ENCODE assay signal across 18 cellular contexts in the genomic region with DNA sequence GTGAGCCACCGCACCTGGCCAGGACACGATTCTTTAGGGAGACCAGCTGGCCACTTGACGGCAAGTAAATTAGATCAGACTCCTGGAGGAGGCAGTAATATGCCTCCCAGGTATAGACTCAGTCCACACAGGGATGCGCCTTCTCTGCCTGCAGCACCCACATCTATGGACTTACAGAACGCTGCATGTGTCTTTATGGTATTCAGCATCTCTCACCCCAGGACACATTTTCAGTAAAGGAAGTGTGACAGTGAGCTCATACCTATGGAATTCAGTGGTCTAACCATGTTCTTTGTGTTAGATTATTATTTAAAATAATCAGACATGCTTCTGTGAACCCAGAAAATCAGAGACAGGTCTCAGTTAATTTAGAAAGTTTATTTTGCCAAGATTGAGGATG. TPM values are rescaled to one million over a fixed set of nuclear protein-coding genes. Genes with fewer than 3 reads are reported as not detected.
DNase-seq lines count a peak whose midpoint lies in the region; ATAC-seq, FAIRE-seq and TF ChIP-seq lines count a peak whose summit lies in the region.
"Had no signal": no experiment of that assay in that cellular context is flagged by ENCODE, and none has a peak within 500 bp of the region (broad histone marks: within the 10 kb centered on the region; RNA-seq: fewer than 3 reads in every experiment).

No MANE protein-coding gene starts in this region.

- 73 to 84% methylated on average over 5 of the region's 5 CpGs for WGBS in GM23248 (ENCODE audit: low coverage in 1 of 2, low lambda C conversion rate in 2 of 2, missing lambda C conversion rate in 2 of 2), 2 experiments

- H3K4me3 ChIP-seq in GM23248 (no peak overlapping the region), fibroblast of lung (replicated peaks in 1 of 4; ENCODE audit: control extremely low read depth in 1 of 4, insufficient read depth in 1 of 4, low read depth in 3 of 4, low read length in 4 of 4) (no peak overlapping the region), osteoblast (ENCODE audit: insufficient read depth, low read length) (no peak overlapping the region), left ventricle myocardium inferior (no peak overlapping the region)
- H3K4me3 ChIP-seq: BLaER1 treated with 17β-estradiol and CSF1 and Interleukin-3, amounts not matched to agents 10 nM and 100 nM; SK-N-MC; thoracic aorta had no signal

- H3K9me2 ChIP-seq in GM23248 (ENCODE audit: insufficient read depth) = no peaks in the 10 kb centered on the region

- H3K9me3 Mint-ChIP-seq in glutamatergic neuron (ENCODE audit: unreplicated experiment) = peaks cover 3% of the 10 kb centered on the region
- H3K9me3 Mint-ChIP-seq: activated naive CD4-positive, alpha-beta T cell treated with anti-CD3 and anti-CD28 coated beads, Interleukin-2, amount 10 ng/mL, durations not matched to agents 7 days and 5 days had no signal

- H3K27me3 Mint-ChIP-seq in glutamatergic neuron (ENCODE audit: unreplicated experiment) = peaks cover 3% of the 10 kb centered on the region
- H3K27me3 Mint-ChIP-seq: activated CD8-positive, alpha-beta memory T cell treated with anti-CD3 and anti-CD28 coated beads, Interleukin-2, amount 10 ng/mL, durations not matched to agents 7 days and 5 days had no signal

- H3K4me1 ChIP-seq in GM23248 (ENCODE audit: insufficient read depth) (peaks cover 12% of the 10 kb centered on the region), fibroblast of lung (ENCODE audit: control insufficient read depth, extremely low read depth, insufficient read depth, low read length) (peaks cover 6% of the 10 kb centered on the region), osteoblast (ENCODE audit: insufficient read depth, low read length) (peaks cover 18% of the 10 kb centered on the region), left ventricle myocardium inferior (peaks cover 20% of the 10 kb centered on the region)

- H3K9me3 ChIP-seq in GM23248 (ENCODE audit: low read depth) (no peaks in the 10 kb centered on the region), fibroblast of lung (ENCODE audit: control insufficient read depth, insufficient read depth, low read depth, low read length) (no peaks in the 10 kb centered on the region), osteoblast (ENCODE audit: low read depth, low read length) (no peaks in the 10 kb centered on the region), left ventricle myocardium inferior (replicated peaks) (no peaks in the 10 kb centered on the region)
- H3K9me3 ChIP-seq: thoracic aorta had no signal

- H3K79me2 ChIP-seq in GM23248 (ENCODE audit: insufficient read depth) = no peaks in the 10 kb centered on the region
- no peaks in the 10 kb centered on the region for H3K79me2 ChIP-seq in fibroblast of lung (ENCODE audit: control insufficient read depth, insufficient read depth, low read length)
- no peaks in the 10 kb centered on the region for H3K79me2 ChIP-seq in osteoblast (ENCODE audit: insufficient read depth, low read length)

- no peaks in the 10 kb centered on the region for H3K27me3 ChIP-seq in GM23248 (replicated peaks; ENCODE audit: insufficient read depth)
- no peaks in the 10 kb centered on the region for H3K27me3 ChIP-seq in fibroblast of lung (ENCODE audit: control insufficient read depth, insufficient read depth, low read length)
- no peaks in the 10 kb centered on the region for H3K27me3 ChIP-seq in osteoblast (ENCODE audit: insufficient read depth, low read length)
- H3K27me3 ChIP-seq in left ventricle myocardium inferior (ENCODE audit: low read depth) = no peaks in the 10 kb centered on the region
- H3K27me3 ChIP-seq: BLaER1 treated with 17β-estradiol and CSF1 and Interleukin-3, amounts not matched to agents 10 nM and 100 nM had no signal

- in situ Hi-C loops in GM23248 (cut with MboI) = no loop called here

- intact Hi-C loops in left ventricle myocardium inferior (cut with micrococcal nuclease) = no loop called here

- peak; percentile 33 for DNase-seq in GM23248
- peak; percentile 65 for DNase-seq in RCC 7860 (ENCODE audit: low spot score)
- peak; percentile 16 to 69 for DNase-seq in fibroblast of lung (ENCODE audit: low read depth in 2 of 2)
- DNase-seq in osteoblast (ENCODE audit: insufficient read length, low spot score, missing footprints) = no peak
- DNase-seq in pons (ENCODE audit: low spot score) = no peak
- DNase-seq in glutamatergic neuron = no peak
- DNase-seq in left ventricle myocardium inferior = no peak
- DNase-seq: activated CD8-positive, alpha-beta memory T cell treated with anti-CD3 and anti-CD28 coated beads, Interleukin-2, amount 10 ng/mL, durations not matched to agents 7 days and 5 days; activated naive CD4-positive, alpha-beta T cell treated with anti-CD3 and anti-CD28 coated beads, Interleukin-2, amount 10 ng/mL, durations not matched to agents 7 days and 5 days; effector memory CD4-positive, alpha-beta T cell; foreskin melanocyte; NCI-H1105 had no signal

- no peak for FAIRE-seq in RCC 7860 (lab: Jason Lieb, UNC)
- FAIRE-seq: GM12892 had no signal

- no peaks in the 10 kb centered on the region for H3K36me3 ChIP-seq in GM23248 (ENCODE audit: low read depth)
- H3K36me3 ChIP-seq in fibroblast of lung (ENCODE audit: control insufficient read depth, insufficient read depth, low read length) = no peaks in the 10 kb centered on the region
- no peaks in the 10 kb centered on the region for H3K36me3 ChIP-seq in osteoblast (ENCODE audit: insufficient read depth, low read length)
- H3K36me3 ChIP-seq in left ventricle myocardium inferior = no peaks in the 10 kb centered on the region
- H3K36me3 ChIP-seq: BLaER1 treated with 17β-estradiol and CSF1 and Interleukin-3, amounts not matched to agents 10 nM and 100 nM; thoracic aorta had no signal

- no peak overlapping the region for H3K4me3 Mint-ChIP-seq in glutamatergic neuron (ENCODE audit: unreplicated experiment)
- H3K4me3 Mint-ChIP-seq: activated CD8-positive, alpha-beta memory T cell treated with anti-CD3 and anti-CD28 coated beads, Interleukin-2, amount 10 ng/mL, durations not matched to agents 7 days and 5 days; activated naive CD4-positive, alpha-beta T cell treated with anti-CD3 and anti-CD28 coated beads, Interleukin-2, amount 10 ng/mL, durations not matched to agents 7 days and 5 days; WTC11 had no signal

- H3K27ac Mint-ChIP-seq in glutamatergic neuron (ENCODE audit: unreplicated experiment) = no peak overlapping the region
- H3K27ac Mint-ChIP-seq: activated CD8-positive, alpha-beta memory T cell treated with anti-CD3 and anti-CD28 coated beads, Interleukin-2, amount 10 ng/mL, durations not matched to agents 7 days and 5 days; WTC11 had no signal

- H3K4me2 ChIP-seq in GM23248 (ENCODE audit: unreplicated experiment) (no peak overlapping the region), fibroblast of lung (ENCODE audit: extremely low read depth, insufficient read depth, low read length) (peak overlapping the region; percentile 3), osteoblast (ENCODE audit: insufficient read depth, low read length) (no peak overlapping the region)
- H3K4me2 ChIP-seq: BLaER1 treated with 17β-estradiol and CSF1 and Interleukin-3, amounts not matched to agents 10 nM and 100 nM had no signal

- TF ChIP-seq CTCF in fibroblast of lung (conservative IDR thresholded peaks at IDR 0.05 in 1 of 2, IDR thresholded peaks at IDR 0.05 in 1 of 2; ENCODE audit: low read depth in 1 of 2, low read length in 2 of 2) (no peak), osteoblast (IDR thresholded peaks at IDR 0.05; ENCODE audit: extremely low read depth, low read depth, low read length) (no peak), glutamatergic neuron (IDR thresholded peaks at IDR 0.05; ENCODE audit: partially characterized antibody, unreplicated experiment) (no peak), left ventricle myocardium inferior (IDR thresholded peaks at IDR 0.05; ENCODE audit: borderline replicate concordance) (no peak)

- no peak for ATAC-seq in GM18867 (IDR thresholded peaks at IDR 0.05; ENCODE audit: unreplicated experiment)
- ATAC-seq: activated CD8-positive, alpha-beta memory T cell treated with anti-CD3 and anti-CD28 coated beads, Interleukin-2, amount 10 ng/mL, durations not matched to agents 7 days and 5 days; WTC11 had no signal

- H3K27ac ChIP-seq in GM23248 (no peak overlapping the region), fibroblast of lung (ENCODE audit: insufficient read depth, low read length) (no peak overlapping the region), osteoblast (ENCODE audit: low read depth, low read length) (no peak overlapping the region), left ventricle myocardium inferior (replicated peaks) (no peak overlapping the region)
- H3K27ac ChIP-seq: BLaER1 treated with 17β-estradiol and CSF1 and Interleukin-3, amounts not matched to agents 10 nM and 100 nM; SK-N-MC; thoracic aorta had no signal

- H3K9ac ChIP-seq in GM23248 (no peak overlapping the region), fibroblast of lung (ENCODE audit: insufficient read depth, low read length) (no peak overlapping the region)
- H3K9ac ChIP-seq: BLaER1 treated with 17β-estradiol and CSF1 and Interleukin-3, amounts not matched to agents 10 nM and 100 nM had no signal

- H2AFZ ChIP-seq in GM23248 = peak overlapping the region; percentile 5; the same call in 1 of the 2 replicates
- peak overlapping the region; percentile 56 for H2AFZ ChIP-seq in fibroblast of lung (ENCODE audit: low read length)
- H2AFZ ChIP-seq in osteoblast (ENCODE audit: low read length) = peak overlapping the region; percentile 56

- H3K4me1 Mint-ChIP-seq in glutamatergic neuron (ENCODE audit: low read depth, unreplicated experiment) = peaks cover 4% of the 10 kb centered on the region

- H4K20me1 ChIP-seq in GM23248 (ENCODE audit: insufficient read depth) (no peaks in the 10 kb centered on the region), fibroblast of lung (ENCODE audit: control insufficient read depth, extremely low read depth, insufficient read depth, low read length) (no peaks in the 10 kb centered on the region), osteoblast (ENCODE audit: insufficient read depth, low read length) (no peaks in the 10 kb centered on the region)
- H4K20me1 ChIP-seq: BLaER1 treated with 17β-estradiol and CSF1 and Interleukin-3, amounts not matched to agents 10 nM and 100 nM had no signal

- H3K36me3 Mint-ChIP-seq in glutamatergic neuron (ENCODE audit: unreplicated experiment) = no peaks in the 10 kb centered on the region

- peaks cover 12% of the 10 kb centered on the region; the same call in 1 of the 2 replicates for H3F3A ChIP-seq in GM23248 (ENCODE audit: insufficient read depth)

RNA-seq across cellular contexts. Expression of a gene that starts 5.9 kb away (rescaled TPM):
- 219 and 260 TPM in 2 replicates for total RNA-seq in GM23248 (2014; rRNA removed; shearing (Covaris generic))
- 197 and 201 TPM in 2 replicates for polyA plus RNA-seq in GM23248 (2016; fragmentation: Nextera tagmentation; extraction: Ambion mirVana)
- total RNA-seq in fibroblast of lung = 202 and 207 TPM in 2 replicates
- 133 and 140 TPM in 2 replicates for polyA plus RNA-seq in fibroblast of lung
- 107 and 121 TPM in 2 replicates for polyA plus RNA-seq in fibroblast of lung (2012)
- polyA minus RNA-seq in fibroblast of lung (ENCODE audit: low replicate concordance) = 58.5 and 88.0 TPM in 2 replicates
- 190 and 222 TPM in 2 replicates for total RNA-seq in osteoblast
- total RNA-seq in glutamatergic neuron (ENCODE audit: unreplicated experiment) = 155 TPM
- total RNA-seq in left ventricle myocardium inferior = 117 TPM

RNA-seq across cellular contexts. Expression of a gene that starts 41.0 kb away (rescaled TPM):
- total RNA-seq in GM23248 (2014; rRNA removed; shearing (Covaris generic)) = 25.4 and 56.8 TPM in 2 replicates
- polyA plus RNA-seq in GM23248 (2016; fragmentation: Nextera tagmentation; extraction: Ambion mirVana) (32.5 and 33.4 TPM in 2 replicates), fibroblast of lung (44.4 and 52.7 TPM in 2 replicates)
- total RNA-seq in fibroblast of lung (17.7 and 23.8 TPM in 2 replicates), osteoblast (32.2 and 38.0 TPM in 2 replicates), glutamatergic neuron (ENCODE audit: unreplicated experiment) (16.5 TPM), left ventricle myocardium inferior (37.0 TPM)
- 27.4 and 33.3 TPM in 2 replicates for polyA plus RNA-seq in fibroblast of lung (2012)
- 18.0 and 26.1 TPM in 2 replicates for polyA minus RNA-seq in fibroblast of lung (ENCODE audit: low replicate concordance)

Comparison
In these comparisons a context has a peak if more than half of its experiments do, and no peak if none do; other contexts are left out.
1. DNase-seq: peak in GM23248 (single experiment), RCC 7860 (single experiment) and fibroblast of lung (2 of 2); none in osteoblast (single experiment), pons (single experiment), glutamatergic neuron (single experiment) and left ventricle myocardium inferior (single experiment).
2. H2AFZ ChIP-seq: peak in every context shown above with its lines; median percentile 56 in fibroblast of lung; 56 in osteoblast; 5 in GM23248.